Comparison of ENCODE assay signal across 11 cellular contexts in genomic region chr22:18968011-18968749, GRCh38. TPM values are rescaled to one million over a fixed set of nuclear protein-coding genes. Genes with fewer than 3 reads are reported as not detected.
DNase-seq lines count a peak whose midpoint lies in the region; ATAC-seq, FAIRE-seq and TF ChIP-seq lines count a peak whose summit lies in the region.
"Had no signal": no experiment of that assay in that cellular context is flagged by ENCODE, and none has a peak within 500 bp of the region (broad histone marks: within the 10 kb centered on the region; RNA-seq: fewer than 3 reads in every experiment).

No MANE protein-coding gene starts in this region.

- CTCF ChIA-PET in H1 (lab: Charles Lee; ENCODE audit: partially characterized antibody): interaction anchor here (0.9 to 1.6 kb wide), 5 partner anchors 10 to 1303 kb away, joined by 3 to 5 read pairs (median 3); no protein-coding TSS in a partner anchor

- H2BK120ac ChIP-seq in H1 (replicated peaks; ENCODE audit: low read depth, low read length): no peak overlapping the region

- no peak for FAIRE-seq in H1 (lab: Jason Lieb, UNC)

- 78% methylated on average over 20 of the region's 20 CpGs; no CpG with 5 or more reads in 1 of the 2 experiments for WGBS in H1 (ENCODE audit: extremely low coverage in 1 of 2, insufficient coverage in 1 of 2, insufficient read length in 1 of 2, insufficient replicate concordance in 2 of 2, low coverage in 1 of 2, low lambda C conversion rate in 2 of 2, missing lambda C conversion rate in 1 of 2), 2 experiments

- H2BK12ac ChIP-seq in H1 (ENCODE audit: low read depth, low read length): no peak overlapping the region

- H3K4me3 ChIP-seq in DND-41 (ENCODE audit: low read depth in 1 of 2, low read length in 2 of 2): no peak overlapping the region
- H3K4me3 ChIP-seq in H1 (ENCODE audit: extremely low read depth in 1 of 4, insufficient read depth in 2 of 4, low read depth in 3 of 4, low read length in 4 of 4): no peak overlapping the region
- H3K4me3 ChIP-seq in mucosa of descending colon: no peak overlapping the region
- H3K4me3 ChIP-seq: lung had no signal

- H4K91ac ChIP-seq in H1 (replicated peaks; ENCODE audit: insufficient read length, low read length): no peak overlapping the region

- H4K5ac ChIP-seq in H1 (ENCODE audit: insufficient read length, low read depth, low read length): no peak overlapping the region

- POLR2A ChIA-PET in H1 (lab: Charles Lee; ENCODE audit: partially characterized antibody): no interaction called here

- H3K27ac ChIP-seq in DND-41 (ENCODE audit: low read length) (no peak overlapping the region), H1 (ENCODE audit: low read depth, low read length) (no peak overlapping the region)

- no peak overlapping the region for H2AFZ ChIP-seq in DND-41 (ENCODE audit: low read depth, low read length)
- no peak overlapping the region for H2AFZ ChIP-seq in H1 (ENCODE audit: low read length)

- no peak overlapping the region for H3K14ac ChIP-seq in H1 (ENCODE audit: insufficient read length)

- H3K4ac ChIP-seq in H1 (replicated peaks; ENCODE audit: insufficient read length, low read depth, low read length): no peak overlapping the region

- TF ChIP-seq EP300 in Ishikawa (IDR thresholded peaks at IDR 0.05; ENCODE audit: borderline replicate concordance) (no peak), H1 (IDR thresholded peaks at IDR 0.05; ENCODE audit: borderline replicate concordance in 1 of 2, low read depth in 2 of 2, low read length in 2 of 2) (no peak)

- H3K18ac ChIP-seq in H1 (ENCODE audit: extremely low read depth, low read length): no peak overlapping the region

- H3K4me1 ChIP-seq in DND-41 (ENCODE audit: insufficient read depth, low read length) (no peaks in the 10 kb centered on the region), H1 (replicated peaks in 1 of 4; ENCODE audit: control insufficient read depth in 3 of 4, insufficient read depth in 4 of 4, low read length in 3 of 4) (peaks cover 0 to 13% (median 8%) of the 10 kb centered on the region in 4 experiments; a peak in 6 of 7 replicates), mucosa of descending colon (ENCODE audit: low read depth) (peaks cover 5% of the 10 kb centered on the region)
- H3K4me1 ChIP-seq: Caco-2 had no signal

- H3K23me2 ChIP-seq in H1 (ENCODE audit: low read depth, low read length): peaks cover 6% of the 10 kb centered on the region; the same call in 1 of the 2 replicates

- peak; percentile 54 for DNase-seq in DND-41
- peak in 1 of 2 experiments; percentile 87 for DNase-seq in H1 (ENCODE audit: low read depth in 1 of 2, low spot score in 2 of 2)
- DNase-seq in mucosa of descending colon: peak in 2 of 3 donors; percentile 23 to 37
- no peak for DNase-seq in GM19238 (ENCODE audit: insufficient read length, low spot score)
- DNase-seq in DMS114 treated with DMSO at 0.1 percent for 48 hours (lab: John Stamatoyannopoulos, UW; ENCODE audit: unreplicated experiment): no peak
- DNase-seq: stimulated activated naive CD4-positive, alpha-beta T cell had no signal

- H4K8ac ChIP-seq in H1 (ENCODE audit: extremely low read depth, insufficient read depth, low read length): no peak overlapping the region

- H3K4me2 ChIP-seq in DND-41 (ENCODE audit: insufficient read depth, low read length) (no peak overlapping the region), H1 (ENCODE audit: insufficient read depth in 1 of 2, low read depth in 2 of 2, low read length in 2 of 2) (no peak overlapping the region)

- H3K79me1 ChIP-seq in H1 (ENCODE audit: low read depth, low read length): peaks cover 4% of the 10 kb centered on the region; the same call in 1 of the 2 replicates

- H3K23ac ChIP-seq in H1 (ENCODE audit: insufficient read length): no peak overlapping the region

- TF ChIP-seq CTCF in DND-41 (IDR thresholded peaks at IDR 0.05; ENCODE audit: borderline replicate concordance, extremely low read depth, low read length, poor library complexity, severe bottlenecking): no peak
- TF ChIP-seq CTCF in H1 (IDR thresholded peaks at IDR 0.05; ENCODE audit: control extremely low read depth in 1 of 3, insufficient read depth in 1 of 3, low read depth in 1 of 3, low read length in 3 of 3): no peak
- TF ChIP-seq CTCF in mucosa of descending colon (IDR thresholded peaks at IDR 0.05): no peak

- H3K27me3 ChIP-seq in DND-41 (ENCODE audit: insufficient read depth, low read length, poor library complexity) (no peaks in the 10 kb centered on the region), H1 (replicated peaks in 1 of 4; ENCODE audit: control insufficient read depth in 3 of 4, extremely low read depth in 1 of 4, insufficient read depth in 3 of 4, low read length in 3 of 4) (no peaks in the 10 kb centered on the region)

- H3K79me2 ChIP-seq in DND-41 (ENCODE audit: insufficient read depth, low read length) (no peaks in the 10 kb centered on the region), H1 (ENCODE audit: control insufficient read depth in 1 of 2, insufficient read depth in 2 of 2, low read length in 2 of 2) (no peaks in the 10 kb centered on the region; a peak in 1 of 4 replicates)

- peaks cover 16% of the 10 kb centered on the region for H4K20me1 ChIP-seq in DND-41 (ENCODE audit: insufficient read depth, low read length)
- peaks cover 0 to 1% of the 10 kb centered on the region in 2 experiments for H4K20me1 ChIP-seq in H1 (replicated peaks in 1 of 2; ENCODE audit: control insufficient read depth in 1 of 2, insufficient read depth in 2 of 2, low read length in 2 of 2)

- intact Hi-C loops in mucosa of descending colon (cut with DNase I, micrococcal nuclease): no loop called here

- no peak overlapping the region for H2BK20ac ChIP-seq in H1 (ENCODE audit: low read length)

- H3K9ac ChIP-seq in DND-41 (ENCODE audit: low read depth, low read length) (no peak overlapping the region), H1 (replicated peaks in 1 of 4; ENCODE audit: extremely low read depth in 1 of 4, low read depth in 3 of 4, low read length in 3 of 4) (no peak overlapping the region)

- TF ChIP-seq RAD21 in Ishikawa (IDR thresholded peaks at IDR 0.05; ENCODE audit: low read depth) (no peak), H1 (IDR thresholded peaks at IDR 0.05 in 1 of 2, conservative IDR thresholded peaks at IDR 0.05 in 1 of 2; ENCODE audit: low read depth in 2 of 2, low read length in 2 of 2) (no peak)

- no peaks in the 10 kb centered on the region for H3K9me3 ChIP-seq in DND-41 (ENCODE audit: insufficient read depth, low read length, severe bottlenecking)
- no peaks in the 10 kb centered on the region for H3K9me3 ChIP-seq in H1 (ENCODE audit: insufficient read depth in 2 of 2, low read depth in 1 of 2, low read length in 1 of 2)
- H3K9me3 ChIP-seq in mucosa of descending colon: no peaks in the 10 kb centered on the region
- H3K9me3 ChIP-seq: Caco-2 had no signal

- no peak for TF ChIP-seq POLR2A in H1 (IDR thresholded peaks at IDR 0.05; ENCODE audit: control extremely low read depth in 1 of 2, low read depth in 2 of 2, low read length in 2 of 2)

- H2AK5ac ChIP-seq in H1 (ENCODE audit: low read depth, low read length): no peak overlapping the region

- ATAC-seq in DND-41 (ENCODE audit: insufficient read depth, low read depth) (peak; percentile 73), mucosa of descending colon (no peak), GM19351 (IDR thresholded peaks at IDR 0.05; ENCODE audit: unreplicated experiment) (no peak), HG03025 (IDR thresholded peaks at IDR 0.05; ENCODE audit: low FRiP score, unreplicated experiment) (no peak)

- H3K36me3 ChIP-seq in DND-41 (ENCODE audit: insufficient read depth, low read length): no peaks in the 10 kb centered on the region
- H3K36me3 ChIP-seq in H1 (ENCODE audit: control insufficient read depth in 2 of 4, insufficient read depth in 4 of 4, low read length in 3 of 4): no peaks in the 10 kb centered on the region
- no peaks in the 10 kb centered on the region for H3K36me3 ChIP-seq in mucosa of descending colon (ENCODE audit: low read depth)

- H2BK5ac ChIP-seq in H1 (ENCODE audit: low read depth, low read length): no peak overlapping the region

- H2BK15ac ChIP-seq in H1 (ENCODE audit: low read length): 0 out of 2 replicates have a peak overlapping the region, but pooled peaks have one; percentile 8

- H3K56ac ChIP-seq in H1 (replicated peaks; ENCODE audit: insufficient read length, low read depth, low read length): no peak overlapping the region

TF ChIP-seq in H1, 55 proteins besides CTCF, POLR2A, EP300 and RAD21 (continues in another document):
- 0 out of 4 replicates have a peak, but pooled peaks of 1 of the 2 experiments have one; percentile 41 for TF ChIP-seq HDAC2 (IDR thresholded peaks at IDR 0.05; ENCODE audit: borderline replicate concordance in 1 of 2, low read depth in 2 of 2, low read length in 2 of 2)
- no peak for TF ChIP-seq YY1 (IDR thresholded peaks at IDR 0.05; ENCODE audit: low read depth, low read length)
- no peak for TF ChIP-seq CHD1 (IDR thresholded peaks at IDR 0.05; ENCODE audit: low read depth, low read length)

RNA-seq across cellular contexts. Expression of gene PRODH, which starts 32.1 kb away (rescaled TPM):
- 27.5 and 27.6 TPM in 2 replicates for total RNA-seq in H1 (2021; fragmentation: NEBNext Ultra II Directional; extraction: Animal tissue kit (Norgen Biotek cat#: 25700))
- 45.6 and 80.9 TPM in 2 replicates for polyA plus RNA-seq in H1 (2011; rRNA removed)
- polyA plus RNA-seq in H1 (2011; cell fraction: cytosol; rRNA removed): 79.8 TPM
- polyA plus RNA-seq in H1 (2011; cell fraction: nucleus; rRNA removed): 364 TPM
- polyA plus RNA-seq in H1 (2012, experiment 1 of 2): 28.3 to 68.7 TPM (median 53.5 TPM) in 4 replicates
- polyA plus RNA-seq in H1 (2012, experiment 2 of 2): 19.4 TPM
- polyA plus RNA-seq in H1 (2013, experiment 1 of 2): 7.1 TPM
- polyA plus RNA-seq in H1 (2013, experiment 2 of 2): 6.3 TPM
- 32.0 and 33.4 TPM in 2 replicates for polyA minus RNA-seq in H1 (2011; rRNA and poly(A)+ RNA removed)
- polyA minus RNA-seq in H1 (2011; cell fraction: cytosol; rRNA and poly(A)+ RNA removed): 49.8 TPM
- 99.3 TPM for polyA minus RNA-seq in H1 (2011; cell fraction: nucleus; rRNA and poly(A)+ RNA removed)
- 1 to 10 TPM; 4.9 to 7.5 (median 5.3) TPM for total RNA-seq in mucosa of descending colon

Comparison
In these comparisons a context has a peak if more than half of its experiments do, and no peak if none do; other contexts are left out.
1. DNase-seq: peak in DND-41 (single experiment) and mucosa of descending colon (2 of 3); none in GM19238 (single experiment) and DMS114 treated with DMSO at 0.1 percent for 48 hours (single experiment).